In genomic region chr10:29658984-29659769, GRCh38 we compare ENCODE assay signal across 9 cellular contexts. TPM values are rescaled to one million over a fixed set of nuclear protein-coding genes. Genes with fewer than 3 reads are reported as not detected.
DNase-seq lines count a peak whose midpoint lies in the region; ATAC-seq, FAIRE-seq and TF ChIP-seq lines count a peak whose summit lies in the region.
"Had no signal": no experiment of that assay in that cellular context is flagged by ENCODE, and none has a peak within 500 bp of the region (broad histone marks: within the 10 kb centered on the region; RNA-seq: fewer than 3 reads in every experiment).

No MANE protein-coding gene starts in this region.

- H3K4me1 ChIP-seq in OCI-LY3 (ENCODE audit: low read length) (peaks cover 15% of the 10 kb centered on the region), heart right ventricle (peaks cover 0 to 46% (median 16%) of the 10 kb centered on the region in 9 donors), small intestine (ENCODE audit: control insufficient read depth in 2 of 2, insufficient read depth in 1 of 2, low read depth in 1 of 2, low read length in 1 of 2) (peaks cover 0 to 4% of the 10 kb centered on the region in 2 donors)

- DNase-seq in NCI-H2196 (lab: John Stamatoyannopoulos, UW; ENCODE audit: unreplicated experiment) (peak; percentile 15), NCI-H2196 treated with DMSO at 0.1 percent for 48 hours (lab: John Stamatoyannopoulos, UW; ENCODE audit: unreplicated experiment) (no peak), heart right ventricle (no peak), small intestine (peak; percentile 71), NCI-H146 treated with DMSO at 0.1 percent for 48 hours (lab: John Stamatoyannopoulos, UW; ENCODE audit: unreplicated experiment) (no peak)
- DNase-seq in activated effector memory CD4-positive, alpha-beta T cell treated with anti-CD3 and anti-CD28 coated beads, Interleukin-2, amount 50 U/mL, for 16 hours: peak; percentile 85

- ATAC-seq in HG02970 (IDR thresholded peaks at IDR 0.05; ENCODE audit: low FRiP score, unreplicated experiment) (peak; percentile 92), heart right ventricle (peak; percentile 57 to 96 (median 77))

- H3K27me3 ChIP-seq in OCI-LY3 (ENCODE audit: low read depth, low read length): peaks cover 22% of the 10 kb centered on the region
- H3K27me3 ChIP-seq in heart right ventricle: no peaks in the 10 kb centered on the region
- no peaks in the 10 kb centered on the region for H3K27me3 ChIP-seq in small intestine (ENCODE audit: control insufficient read depth in 2 of 2, insufficient read depth in 2 of 2, low read length in 2 of 2)

- FAIRE-seq in small intestine (lab: Jason Lieb, UNC): no peak

- no peaks in the 10 kb centered on the region for H3K79me2 ChIP-seq in OCI-LY3 (ENCODE audit: low read length)

- H4K20me1 ChIP-seq in OCI-LY3 (ENCODE audit: insufficient read depth, low read length): peaks cover 19% of the 10 kb centered on the region; the same call in 1 of the 2 replicates

- peaks cover 19% of the 10 kb centered on the region for H3K36me3 ChIP-seq in OCI-LY3 (replicated peaks; ENCODE audit: low read depth, low read length)
- H3K36me3 ChIP-seq in heart right ventricle: peaks cover 0 to 19% (median 0%) of the 10 kb centered on the region in 9 donors
- H3K36me3 ChIP-seq in small intestine (ENCODE audit: control insufficient read depth in 2 of 2, insufficient read depth in 2 of 2, low read length in 2 of 2): peaks cover 4 to 6% of the 10 kb centered on the region in 2 donors

- H3K9me3 ChIP-seq in OCI-LY3 (ENCODE audit: insufficient read depth, low read length) (peaks cover 18% of the 10 kb centered on the region; the same call in 1 of the 2 replicates), heart right ventricle (peaks cover 0 to 14% (median 0%) of the 10 kb centered on the region in 11 donors), small intestine (ENCODE audit: control insufficient read depth, low read depth) (no peaks in the 10 kb centered on the region)

- 43 to 65% methylated on average over 9 of the region's 9 CpGs for WGBS in heart right ventricle, 2 donors
- WGBS in small intestine, 3 donors: 33 to 46% (median 40%) methylated on average over 9 of the region's 9 CpGs

- H3K27ac ChIP-seq in OCI-LY3 (ENCODE audit: low read length): no peak overlapping the region
- H3K27ac ChIP-seq in heart right ventricle: peak overlapping the region in 4 of 10 donors; percentile 46 to 79 (median 52)
- H3K27ac ChIP-seq in small intestine (ENCODE audit: low read depth in 1 of 2, low read length in 1 of 2): peak overlapping the region in 1 of 2 donors; percentile 64
- H3K27ac ChIP-seq: C4-2B had no signal

- H3K4me2 ChIP-seq in OCI-LY3 (ENCODE audit: low read length): peak overlapping the region; percentile 67

- TF ChIP-seq CTCF in OCI-LY3 (IDR thresholded peaks at IDR 0.05; ENCODE audit: low read depth, low read length) (no peak), heart right ventricle (IDR thresholded peaks at IDR 0.05) (peak in 5 of 9 donors; percentile 9 to 51 (median 20))

- H3K4me3 ChIP-seq in OCI-LY3 (ENCODE audit: low read length) (peak overlapping the region; percentile 31; the same call in 1 of the 2 replicates), heart right ventricle (no peak overlapping the region), small intestine (ENCODE audit: low read depth in 1 of 2, low read length in 2 of 2) (no peak overlapping the region)

- H3K9ac ChIP-seq in OCI-LY3 (ENCODE audit: low read length): no peak overlapping the region

- H2AFZ ChIP-seq in OCI-LY3 (ENCODE audit: low read depth, low read length): no peak overlapping the region

- intact Hi-C loops in heart right ventricle (cut with DNase I): no loop called here

RNA-seq across cellular contexts. Expression of gene SVIL, which starts 24.4 kb away (rescaled TPM):
- total RNA-seq in heart right ventricle: 100 to 1,000 TPM; 287 to 655 (median 537) TPM
- polyA plus RNA-seq in heart right ventricle (100 to 1,000 TPM in 1 of 2 donors, 10 to 100 TPM in 1; 38.6 to 115 TPM), small intestine (10 to 100 TPM in 1 of 3 donors, 1 to 10 TPM in 2; 6.7 to 12.1 (median 7.6) TPM)

Comparison
In these comparisons a context has a peak if more than half of its experiments do, and no peak if none do; other contexts are left out.
1. DNase-seq: peak in NCI-H2196 (single experiment), activated effector memory CD4-positive, alpha-beta T cell treated with anti-CD3 and anti-CD28 coated beads, Interleukin-2, amount 50 U/mL, for 16 hours (single experiment) and small intestine (single experiment); none in NCI-H2196 treated with DMSO at 0.1 percent for 48 hours (single experiment), heart right ventricle (0 of 2) and NCI-H146 treated with DMSO at 0.1 percent for 48 hours (single experiment).